1 cellular context compared by ENCODE assay signal in genomic region chr21:15659768-15660423, GRCh38.
TF ChIP-seq lines count a peak whose summit lies in the region.

No MANE protein-coding gene starts in this region.

TF ChIP-seq in liver, 16 proteins besides CTCF, POLR2A, EP300 and RAD21 (continued from another document):
- TF ChIP-seq REST (IDR thresholded peaks at IDR 0.05) (peak; percentile 57), ZBTB33 (IDR thresholded peaks at IDR 0.05) (no peak), FOXA1 (IDR thresholded peaks at IDR 0.05) (peak; percentile 38), GABPA (IDR thresholded peaks at IDR 0.05 in 1 of 2, conservative IDR thresholded peaks at IDR 0.05 in 1 of 2) (no peak), SP1 (IDR thresholded peaks at IDR 0.05) (peak; percentile 74)
